In genomic region chr4:173051697-173052096, GRCh38 we compare ENCODE assay signal across 15 cellular contexts.
DNase-seq lines count a peak whose midpoint lies in the region; ATAC-seq and TF ChIP-seq lines count a peak whose summit lies in the region.
"Had no signal": no experiment of that assay in that cellular context is flagged by ENCODE, and none has a peak within 500 bp of the region (broad histone marks: within the 10 kb centered on the region; RNA-seq: fewer than 3 reads in every experiment).

No MANE protein-coding gene starts in this region.

- H3K27me3 ChIP-seq in SK-N-SH (ENCODE audit: insufficient read depth) (no peaks in the 10 kb centered on the region), mesenchymal stem cell (ENCODE audit: control insufficient read depth in 1 of 2, insufficient read depth in 1 of 2, low read length in 2 of 2) (no peaks in the 10 kb centered on the region), tibial artery (no peaks in the 10 kb centered on the region)

- H3K27ac ChIP-seq in SK-N-SH (ENCODE audit: low read depth in 2 of 2, low read length in 1 of 2) (no peak overlapping the region; a peak in 1 of 4 replicates), coronary artery (peak overlapping the region in 1 of 2 donors; percentile 42), mesenchymal stem cell (ENCODE audit: low read length, poor library complexity, severe bottlenecking) (no peak overlapping the region), tibial artery (peak overlapping the region in 1 of 2 donors; percentile 50)
- H3K27ac ChIP-seq: 22Rv1, parathyroid adenoma had no signal

- H3K14ac ChIP-seq in mesenchymal stem cell (ENCODE audit: low read length in 2 of 2) = no peak overlapping the region

- no peak overlapping the region for H2BK12ac ChIP-seq in mesenchymal stem cell (ENCODE audit: low read length in 2 of 2)

- TF ChIP-seq EP300 in SK-N-SH (IDR thresholded peaks at IDR 0.05; ENCODE audit: borderline replicate concordance in 1 of 2, low read depth in 1 of 2, low read length in 1 of 2) = no peak

- H2AK5ac ChIP-seq in mesenchymal stem cell (ENCODE audit: low read length, severe bottlenecking) = no peak overlapping the region

- no peak overlapping the region for H3K4ac ChIP-seq in mesenchymal stem cell (ENCODE audit: low read depth in 1 of 2, low read length in 2 of 2)

- TF ChIP-seq CTCF in SK-N-SH (IDR thresholded peaks at IDR 0.05) (no peak), coronary artery (IDR thresholded peaks at IDR 0.05) (no peak), tibial artery (IDR thresholded peaks at IDR 0.05) (no peak)

- no peak overlapping the region for H2BK120ac ChIP-seq in mesenchymal stem cell (ENCODE audit: low read depth, low read length)

- POLR2A ChIA-PET in SK-N-SH (lab: Yijun Ruan, JAX) = no interaction called here

- H3K79me1 ChIP-seq in mesenchymal stem cell (replicated peaks; ENCODE audit: low read length, poor library complexity, severe bottlenecking) = no peaks in the 10 kb centered on the region

- H3K9me2 ChIP-seq in SK-N-SH = no peaks in the 10 kb centered on the region

- H4K91ac ChIP-seq in mesenchymal stem cell (ENCODE audit: low read length) = no peak overlapping the region

- H3K9me3 ChIP-seq in SK-N-SH (no peaks in the 10 kb centered on the region), mesenchymal stem cell (ENCODE audit: control insufficient read depth, low read length) (no peaks in the 10 kb centered on the region), tibial artery (no peaks in the 10 kb centered on the region)

- TF ChIP-seq RAD21 in SK-N-SH (IDR thresholded peaks at IDR 0.05; ENCODE audit: low read length) = no peak

- H3K4me2 ChIP-seq in SK-N-SH (no peak overlapping the region), mesenchymal stem cell (ENCODE audit: low read length, poor library complexity, severe bottlenecking) (no peak overlapping the region)

- H4K20me1 ChIP-seq in SK-N-SH (ENCODE audit: insufficient read depth) = no peaks in the 10 kb centered on the region

- CTCF ChIA-PET in SK-N-SH (lab: Yijun Ruan, JAX) = no interaction called here

- H4K8ac ChIP-seq in mesenchymal stem cell (ENCODE audit: low read length) = no peak overlapping the region

- ATAC-seq in SK-N-SH treated with all-trans-retinoic acid at 6 μM for 48 hours (peak; percentile 32; the same call in 1 of the 3 replicates), HG03139 (IDR thresholded peaks at IDR 0.05; ENCODE audit: unreplicated experiment) (no peak), left colon (no peak), GM21825 (IDR thresholded peaks at IDR 0.05; ENCODE audit: unreplicated experiment) (no peak)

- H3K36me3 ChIP-seq in SK-N-SH (replicated peaks in 1 of 2; ENCODE audit: control insufficient read depth in 1 of 2, insufficient read depth in 2 of 2, low read length in 1 of 2) (no peaks in the 10 kb centered on the region), mesenchymal stem cell (ENCODE audit: control insufficient read depth in 1 of 2, insufficient read depth in 2 of 2, low read depth in 1 of 2, low read length in 2 of 2) (no peaks in the 10 kb centered on the region), tibial artery (no peaks in the 10 kb centered on the region)

- H3K4me1 ChIP-seq in SK-N-SH (ENCODE audit: control insufficient read depth in 1 of 2, insufficient read depth in 2 of 2, low read depth in 1 of 2, low read length in 1 of 2) = no peaks in the 10 kb centered on the region; a peak in 2 of 4 replicates
- H3K4me1 ChIP-seq in mesenchymal stem cell (ENCODE audit: control insufficient read depth, insufficient read depth, low read depth, low read length) = peaks cover 5% of the 10 kb centered on the region
- no peaks in the 10 kb centered on the region for H3K4me1 ChIP-seq in tibial artery
- H3K4me1 ChIP-seq: parathyroid adenoma had no signal

- intact Hi-C loops in tibial artery (cut with DNase I; ENCODE audit: low total_unique reads) = no loop called here
- intact Hi-C loops in left colon (cut with DNase I, micrococcal nuclease) = no loop called here

- WGBS in SK-N-SH (ENCODE audit: low lambda C conversion rate) = 70% methylated on average over 9 of the region's 9 CpGs
- WGBS in mesenchymal stem cell = 24% methylated on average over 8 of the region's 9 CpGs

- no peak overlapping the region for H2BK5ac ChIP-seq in mesenchymal stem cell (ENCODE audit: low read depth, low read length, poor library complexity, severe bottlenecking)

- H3K4me3 ChIP-seq in SK-N-SH (ENCODE audit: low read depth in 2 of 2, low read length in 1 of 2) (no peak overlapping the region), coronary artery (peak overlapping the region; percentile 59), mesenchymal stem cell (ENCODE audit: insufficient read depth in 1 of 2, low read depth in 1 of 2, low read length in 2 of 2) (no peak overlapping the region), tibial artery (peak overlapping the region; percentile 11 to 37)

- no peak for DNase-seq in SK-N-SH
- no peak for DNase-seq in coronary artery (ENCODE audit: low spot score)
- DNase-seq in mesenchymal stem cell = peak; percentile 14
- no peak for DNase-seq in tibial artery
- no peak for DNase-seq in left colon
- DNase-seq: activated CD4-positive, alpha-beta T cell treated with anti-CD3 and anti-CD28 coated beads, Interleukin-2, amount 50 U/mL, for 48 hours; anterior cingulate cortex; CD4-positive, alpha-beta T cell; NCI-H2171; NCI-H82 had no signal

- H3K9ac ChIP-seq in SK-N-SH = no peak overlapping the region
- peak overlapping the region; percentile 40 for H3K9ac ChIP-seq in mesenchymal stem cell (ENCODE audit: low read length)
- H3K9ac ChIP-seq: parathyroid adenoma had no signal

- H2AFZ ChIP-seq in SK-N-SH (ENCODE audit: low read depth) (no peak overlapping the region), mesenchymal stem cell (ENCODE audit: low read depth, low read length) (no peak overlapping the region)
- H2AFZ ChIP-seq: parathyroid adenoma had no signal

- no peak overlapping the region for H3K18ac ChIP-seq in mesenchymal stem cell (ENCODE audit: low read depth in 1 of 2, low read length in 2 of 2)

- no peaks in the 10 kb centered on the region for H3F3A ChIP-seq in SK-N-SH (replicated peaks; ENCODE audit: insufficient read depth)

- no peak overlapping the region for H3K23ac ChIP-seq in mesenchymal stem cell (ENCODE audit: low read length in 2 of 2)

- no peaks in the 10 kb centered on the region for H3K79me2 ChIP-seq in SK-N-SH (ENCODE audit: insufficient read depth)
- H3K79me2 ChIP-seq: parathyroid adenoma had no signal

- H2BK15ac ChIP-seq in mesenchymal stem cell (ENCODE audit: low read depth, poor library complexity, severe bottlenecking) = no peak overlapping the region

TF ChIP-seq in SK-N-SH treated with all-trans-retinoic acid at 6 μM for 48 hours, 23 proteins besides CTCF, POLR2A, EP300 and RAD21:
- TF ChIP-seq ZNF8 (CRISPR knock-in tag; IDR thresholded peaks at IDR 0.05) = no peak
- TF ChIP-seq ESRRG (CRISPR knock-in tag; IDR thresholded peaks at IDR 0.05) = no peak
- TF ChIP-seq GLIS3 (CRISPR knock-in tag; IDR thresholded peaks at IDR 0.05) = no peak
- TF ChIP-seq ZNF565 (CRISPR knock-in tag; conservative IDR thresholded peaks at IDR 0.05; ENCODE audit: low read depth) = no peak
- TF ChIP-seq ZFP30 (CRISPR knock-in tag; IDR thresholded peaks at IDR 0.05) = no peak
- no peak for TF ChIP-seq ARNTL (CRISPR knock-in tag; IDR thresholded peaks at IDR 0.05; ENCODE audit: borderline replicate concordance, low read depth)
- TF ChIP-seq PATZ1 (CRISPR knock-in tag; IDR thresholded peaks at IDR 0.05; ENCODE audit: borderline replicate concordance) = no peak

TF ChIP-seq in SK-N-SH, 30 proteins besides CTCF, POLR2A, EP300 and RAD21 (continues in another document):
- no peak for TF ChIP-seq GATA2 (CRISPR knock-in tag; IDR thresholded peaks at IDR 0.05)
- TF ChIP-seq USF1 (IDR thresholded peaks at IDR 0.05; ENCODE audit: borderline replicate concordance, low read depth) = no peak
- no peak for TF ChIP-seq MEF2A (IDR thresholded peaks at IDR 0.05; ENCODE audit: borderline replicate concordance, low read depth)
- TF ChIP-seq FOXJ3 (CRISPR knock-in tag; IDR thresholded peaks at IDR 0.05) = no peak
- TF ChIP-seq RFX5 (IDR thresholded peaks at IDR 0.05; ENCODE audit: low read length) = no peak
- TF ChIP-seq MXI1 (IDR thresholded peaks at IDR 0.05; ENCODE audit: low read depth, low read length) = no peak
- no peak for TF ChIP-seq PBX3 (IDR thresholded peaks at IDR 0.05)
- TF ChIP-seq GABPA (IDR thresholded peaks at IDR 0.05; ENCODE audit: low read depth) = no peak
- no peak for TF ChIP-seq TAF1 (IDR thresholded peaks at IDR 0.05; ENCODE audit: borderline replicate concordance, low read depth, low read length)
- TF ChIP-seq TEAD4 (IDR thresholded peaks at IDR 0.05; ENCODE audit: borderline replicate concordance, insufficient read depth) = no peak
- no peak for TF ChIP-seq TCF12 (IDR thresholded peaks at IDR 0.05)
- TF ChIP-seq NRF1 (IDR thresholded peaks at IDR 0.05; ENCODE audit: low read depth, low read length) = no peak

Comparison
In these comparisons a context has a peak if more than half of its experiments do, and no peak if none do; other contexts are left out.
1. H3K4me3 ChIP-seq: peak in coronary artery (single experiment) and tibial artery (2 of 2); none in SK-N-SH (0 of 2) and mesenchymal stem cell (0 of 2).